ENCODE assay signal across 15 cellular contexts in the genomic region with DNA sequence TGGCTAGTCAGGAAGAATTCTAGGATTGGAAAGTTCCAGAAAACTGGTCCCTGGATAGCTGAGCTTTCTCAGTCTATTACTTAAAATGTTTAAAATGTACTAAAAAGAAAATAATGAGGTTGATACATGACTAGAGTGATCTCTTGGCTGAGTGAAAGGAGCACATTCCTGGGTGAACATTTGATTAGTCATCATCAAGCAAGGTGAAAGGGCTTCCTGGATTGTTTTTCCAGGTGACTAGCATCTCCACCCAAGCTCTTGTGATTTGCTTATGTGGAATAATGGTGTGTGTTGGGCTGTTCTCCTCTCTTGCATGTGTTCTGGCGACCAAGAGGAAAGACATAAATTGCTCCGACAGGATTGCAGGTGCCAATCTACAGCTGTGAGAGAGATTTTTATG. TPM values are rescaled to one million over a fixed set of nuclear protein-coding genes. Genes with fewer than 3 reads are reported as not detected.
A peak's percentile ranks its signal among the peaks of the same experiment; 100 is the strongest.
DNase-seq lines count a peak whose midpoint lies in the region; ATAC-seq, FAIRE-seq and TF ChIP-seq lines count a peak whose summit lies in the region.
"Had no signal": no experiment of that assay in that cellular context is flagged by ENCODE, and none has a peak within 500 bp of the region (broad histone marks: within the 10 kb centered on the region; RNA-seq: fewer than 3 reads in every experiment).

No MANE protein-coding gene starts in this region.

- CTCF ChIA-PET in activated CD8-positive, alpha-beta memory T cell treated with anti-CD3 and anti-CD28 coated beads, Interleukin-2, amount 10 ng/mL, durations not matched to agents 7 days and 5 days (lab: Charles Lee), result no interaction called here

- no peaks in the 10 kb centered on the region for H3K27me3 Mint-ChIP-seq in activated CD8-positive, alpha-beta memory T cell treated with anti-CD3 and anti-CD28 coated beads, Interleukin-2, amount 10 ng/mL, durations not matched to agents 7 days and 5 days

- TF ChIP-seq CTCF in fibroblast of mammary gland (conservative IDR thresholded peaks at IDR 0.05; ENCODE audit: control insufficient read depth, insufficient read depth, low read depth, low read length), result no peak
- no peak for TF ChIP-seq CTCF in retinal pigment epithelial cell (conservative IDR thresholded peaks at IDR 0.05; ENCODE audit: low read depth, low read length)

- H3K27ac ChIP-seq in caudate nucleus (ENCODE audit: low read depth, low read length), result no peak overlapping the region
- H3K27ac ChIP-seq: KMS-11, pancreas, suprapubic skin had no signal

- FAIRE-seq in RCC 7860 (lab: Jason Lieb, UNC), result peak; percentile 77
- FAIRE-seq: pancreas had no signal

- no peak overlapping the region for H3K27ac Mint-ChIP-seq in activated CD8-positive, alpha-beta memory T cell treated with anti-CD3 and anti-CD28 coated beads, Interleukin-2, amount 10 ng/mL, durations not matched to agents 7 days and 5 days

- no peaks in the 10 kb centered on the region for H3K4me1 Mint-ChIP-seq in activated CD8-positive, alpha-beta memory T cell treated with anti-CD3 and anti-CD28 coated beads, Interleukin-2, amount 10 ng/mL, durations not matched to agents 7 days and 5 days

- DNase-seq in EL (peak; percentile 5), RCC 7860 (ENCODE audit: low spot score) (peak; percentile 52), fibroblast of mammary gland (ENCODE audit: low read depth) (peak; percentile 54), retinal pigment epithelial cell (ENCODE audit: low read depth) (peak; percentile 58), caudate nucleus (lab: John Stamatoyannopoulos, UW) (no peak)
- no peak for DNase-seq in activated CD8-positive, alpha-beta memory T cell treated with anti-CD3 and anti-CD28 coated beads, Interleukin-2, amount 10 ng/mL, durations not matched to agents 7 days and 5 days
- DNase-seq: amniotic stem cell, foreskin melanocyte, NCI-H146, NCI-H526, pancreas had no signal

- no peak for ATAC-seq in GM21576 (IDR thresholded peaks at IDR 0.05; ENCODE audit: unreplicated experiment)
- ATAC-seq in activated CD8-positive, alpha-beta memory T cell treated with anti-CD3 and anti-CD28 coated beads, Interleukin-2, amount 10 ng/mL, durations not matched to agents 7 days and 5 days, result no peak
- no peak for ATAC-seq in HG02884 (IDR thresholded peaks at IDR 0.05; ENCODE audit: unreplicated experiment)

- H3K4me3 ChIP-seq in fibroblast of mammary gland (ENCODE audit: control insufficient read depth, low read depth, low read length) (no peak overlapping the region), retinal pigment epithelial cell (ENCODE audit: low read length) (no peak overlapping the region)
- H3K4me3 ChIP-seq: pancreas, suprapubic skin had no signal

- no peaks in the 10 kb centered on the region for H3K9me3 Mint-ChIP-seq in activated CD8-positive, alpha-beta memory T cell treated with anti-CD3 and anti-CD28 coated beads, Interleukin-2, amount 10 ng/mL, durations not matched to agents 7 days and 5 days (ENCODE audit: low read depth)

- no peak overlapping the region for H3K4me3 Mint-ChIP-seq in activated CD8-positive, alpha-beta memory T cell treated with anti-CD3 and anti-CD28 coated beads, Interleukin-2, amount 10 ng/mL, durations not matched to agents 7 days and 5 days

- H3K36me3 Mint-ChIP-seq in activated CD8-positive, alpha-beta memory T cell treated with anti-CD3 and anti-CD28 coated beads, Interleukin-2, amount 10 ng/mL, durations not matched to agents 7 days and 5 days, result no peaks in the 10 kb centered on the region

RNA-seq across cellular contexts. Expression of a gene that starts 42.9 kb away (rescaled TPM):
- total RNA-seq in activated CD8-positive, alpha-beta memory T cell treated with anti-CD3 and anti-CD28 coated beads, Interleukin-2, amount 10 ng/mL, durations not matched to agents 7 days and 5 days, result under 1 TPM; 0.47 to 0.91 TPM

Comparison
In these comparisons a context has a peak if more than half of its experiments do, and no peak if none do; other contexts are left out.
1. DNase-seq: peak in EL (single experiment), RCC 7860 (single experiment), fibroblast of mammary gland (single experiment) and retinal pigment epithelial cell (single experiment); none in caudate nucleus (0 of 61) and activated CD8-positive, alpha-beta memory T cell treated with anti-CD3 and anti-CD28 coated beads, Interleukin-2, amount 10 ng/mL, durations not matched to agents 7 days and 5 days (single experiment).